In genomic region chr17:69525920-69526841, GRCh38 we compare ENCODE assay signal across 1 cellular context.
A peak's percentile ranks its signal among the peaks of the same experiment; 100 is the strongest.
TF ChIP-seq lines count a peak whose summit lies in the region.

No MANE protein-coding gene starts in this region.

TF ChIP-seq in HepG2, 621 proteins besides CTCF, POLR2A, EP300 and RAD21 (continued from another document):
- no peak for TF ChIP-seq ZBTB39 (CRISPR knock-in tag; IDR thresholded peaks at IDR 0.05)
- TF ChIP-seq SNAPC2 (CRISPR knock-in tag; IDR thresholded peaks at IDR 0.05), result no peak
- TF ChIP-seq ZNF446 (CRISPR knock-in tag; IDR thresholded peaks at IDR 0.05), result no peak
- peak; percentile 83 for TF ChIP-seq STAG1 (CRISPR knock-in tag; IDR thresholded peaks at IDR 0.05)
- TF ChIP-seq KAT7 (CRISPR knock-in tag; IDR thresholded peaks at IDR 0.05; ENCODE audit: borderline replicate concordance), result no peak
- TF ChIP-seq ZFP91 (CRISPR knock-in tag; IDR thresholded peaks at IDR 0.05; ENCODE audit: borderline replicate concordance), result no peak
- TF ChIP-seq ZSCAN25 (CRISPR knock-in tag; IDR thresholded peaks at IDR 0.05), result no peak
TF ChIP-seq in HepG2: peak in this region for 4.
